8 cellular contexts compared by ENCODE assay signal in the genomic region with DNA sequence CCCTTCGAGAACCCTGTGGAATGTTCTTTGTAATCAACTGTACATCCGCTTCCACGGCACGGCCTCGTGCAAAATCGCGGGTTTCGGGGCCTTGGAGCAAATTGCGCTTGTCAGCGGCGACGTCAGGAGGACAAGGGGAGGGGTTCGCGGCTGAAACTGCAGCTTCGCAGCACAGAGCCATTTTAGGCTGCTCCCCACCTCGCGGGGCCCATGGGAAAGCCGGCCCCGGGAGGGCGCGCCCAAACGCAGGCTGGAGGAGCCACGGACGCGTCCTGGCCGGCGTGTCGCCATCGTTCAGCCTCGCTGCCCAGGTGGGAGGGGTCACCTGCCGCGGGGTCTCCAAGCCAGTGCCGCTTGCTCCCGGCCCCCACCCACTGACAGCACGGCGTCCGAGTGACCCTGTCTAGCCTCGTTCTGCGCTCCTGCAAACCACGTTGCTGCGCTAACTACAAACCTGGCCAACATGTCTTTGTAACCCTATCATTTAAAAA. TPM values are rescaled to one million over a fixed set of nuclear protein-coding genes. Genes with fewer than 3 reads are reported as not detected.
DNase-seq lines count a peak whose midpoint lies in the region; ATAC-seq and TF ChIP-seq lines count a peak whose summit lies in the region.

No MANE protein-coding gene starts in this region.

- intact Hi-C loops in cardiac septum (cut with DNase I) (loop anchor here (1.0 to 5.0 kb wide), 5 partner anchors 67 to 486 kb away; no protein-coding TSS in a partner anchor), posterior cingulate gyrus (cut with DNase I) (loop anchor here (2.0 kb wide), 1 partner anchor 147 kb away; no protein-coding TSS in a partner anchor)

- H3K27ac ChIP-seq in HUES48 (ENCODE audit: low read depth, low read length), result no peak overlapping the region

- H3K9me3 ChIP-seq in HUES48 (ENCODE audit: control insufficient read depth, insufficient read depth, low read length), result no peaks in the 10 kb centered on the region

- DNase-seq in GM12865 (ENCODE audit: low read depth) (peak; percentile 73), cardiac septum (ENCODE audit: low spot score) (peak; percentile 81), posterior cingulate gyrus (peak in 8 of 10 donors; percentile 29 to 92 (median 52)), HuH-7 (ENCODE audit: low spot score) (no peak), HuH-7.5 (ENCODE audit: low spot score) (no peak)
- peak; percentile 29 for DNase-seq in activated naive CD4-positive, alpha-beta T cell treated with Interleukin-2 at 50 U/mL for 16 hours

- peaks cover 70% of the 10 kb centered on the region for H3K27me3 ChIP-seq in HUES48 (ENCODE audit: control insufficient read depth, insufficient read depth, low read length)

- peak overlapping the region; percentile 8; the same call in 1 of the 2 replicates for H3K9ac ChIP-seq in HUES48 (ENCODE audit: low read depth, low read length)

- no peak for TF ChIP-seq CTCF in GM12865 (IDR thresholded peaks at IDR 0.05; ENCODE audit: insufficient read depth, low read depth, low read length, missing control alignments)

- H3K4me3 ChIP-seq in GM12865 (ENCODE audit: low read depth, low read length) (peak overlapping the region; percentile 91), HUES48 (ENCODE audit: low read depth, low read length) (peak overlapping the region; percentile 83)

- H3K4me1 ChIP-seq in HUES48 (ENCODE audit: control insufficient read depth, insufficient read depth, low read length), result peaks cover 20% of the 10 kb centered on the region; the same call in 1 of the 2 replicates

- no peak for ATAC-seq in GM18873 (IDR thresholded peaks at IDR 0.05; ENCODE audit: low FRiP score, unreplicated experiment)

- H3K36me3 ChIP-seq in HUES48 (ENCODE audit: control insufficient read depth, insufficient read depth, low read length), result no peaks in the 10 kb centered on the region

RNA-seq across cellular contexts. Expression of gene SFMBT2, which starts 2.8 kb away (rescaled TPM):
- 14.2 TPM for total RNA-seq in cardiac septum

Comparison
In these comparisons a context has a peak if more than half of its experiments do, and no peak if none do; other contexts are left out.
1. DNase-seq: peak in GM12865 (single experiment), activated naive CD4-positive, alpha-beta T cell treated with Interleukin-2 at 50 U/mL for 16 hours (single experiment), cardiac septum (single experiment) and posterior cingulate gyrus (8 of 10); none in HuH-7 (single experiment) and HuH-7.5 (single experiment).